Comparison of ENCODE assay signal across 14 cellular contexts in the genomic region with DNA sequence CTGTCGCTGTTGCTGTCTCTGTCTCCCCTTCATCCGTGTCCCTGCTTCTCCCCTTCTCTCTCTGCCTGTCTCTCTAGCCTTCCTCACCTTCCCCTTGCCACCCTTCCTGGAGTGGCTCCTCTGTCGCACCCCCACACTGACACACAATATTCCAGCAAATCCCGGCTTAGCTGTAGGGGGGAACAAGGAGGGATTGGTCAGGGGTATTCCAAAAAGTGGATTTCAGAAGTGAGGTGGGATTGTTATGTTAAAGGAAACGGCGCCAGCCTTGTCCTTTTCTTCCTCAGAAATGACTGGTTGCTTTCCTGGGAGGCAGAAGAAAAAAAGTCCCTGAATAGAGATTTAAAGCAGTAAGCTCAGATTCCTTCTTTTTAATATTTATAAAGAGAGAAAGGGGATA.
DNase-seq lines count a peak whose midpoint lies in the region; ATAC-seq and TF ChIP-seq lines count a peak whose summit lies in the region.
"Had no signal": no experiment of that assay in that cellular context is flagged by ENCODE, and none has a peak within 500 bp of the region (broad histone marks: within the 10 kb centered on the region; RNA-seq: fewer than 3 reads in every experiment).

No MANE protein-coding gene starts in this region.

- H3K4me3 ChIP-seq in HUES6 (ENCODE audit: low read depth, low read length) (peak overlapping the region; percentile 20; the same call in 1 of the 2 replicates), coronary artery (no peak overlapping the region), mesendoderm (ENCODE audit: low read length) (no peak overlapping the region), stomach smooth muscle (ENCODE audit: low read length in 2 of 2) (no peak overlapping the region), SJCRH30 (no peak overlapping the region)

- no peaks in the 10 kb centered on the region for H3K36me3 ChIP-seq in HUES6 (ENCODE audit: control insufficient read depth, insufficient read depth, low read length)
- H3K36me3 ChIP-seq in mesendoderm (ENCODE audit: control insufficient read depth, insufficient read depth, low read length), result no peaks in the 10 kb centered on the region
- H3K36me3 ChIP-seq in stomach smooth muscle (ENCODE audit: control insufficient read depth in 2 of 2, insufficient read depth in 2 of 2, low read length in 2 of 2), result no peaks in the 10 kb centered on the region
- no peaks in the 10 kb centered on the region for H3K36me3 ChIP-seq in SJCRH30

- H3K9me3 ChIP-seq in HUES6 (ENCODE audit: control insufficient read depth, insufficient read depth, low read depth, low read length) (no peaks in the 10 kb centered on the region; the same call in 1 of the 2 replicates), stomach smooth muscle (ENCODE audit: control insufficient read depth in 2 of 2, low read length in 2 of 2) (peaks cover 5% of the 10 kb centered on the region in 2 donors), SJCRH30 (replicated peaks) (peaks cover 5% of the 10 kb centered on the region; the same call in 1 of the 2 replicates)

- no peak overlapping the region for H2AK5ac ChIP-seq in mesendoderm (ENCODE audit: low read length)

- H3K27ac ChIP-seq in HUES6 (ENCODE audit: low read depth, low read length), result no peak overlapping the region
- H3K27ac ChIP-seq in coronary artery, result peak overlapping the region; percentile 23 to 62
- H3K27ac ChIP-seq in mesendoderm (ENCODE audit: low read depth, low read length), result no peak overlapping the region
- peak overlapping the region; percentile 46 for H3K27ac ChIP-seq in stomach smooth muscle (ENCODE audit: low read length)
- no peak overlapping the region for H3K27ac ChIP-seq in SJCRH30
- H3K27ac ChIP-seq: C4-2B had no signal

- no peak overlapping the region for H2BK5ac ChIP-seq in mesendoderm (ENCODE audit: low read length)

- H3K79me2 ChIP-seq in mesendoderm (ENCODE audit: control insufficient read depth, insufficient read depth, low read length), result no peaks in the 10 kb centered on the region

- DNase-seq in coronary artery (ENCODE audit: low spot score), result peak; percentile 33
- DNase-seq in mesendoderm, result no peak
- DNase-seq in A172 (ENCODE audit: low spot score), result no peak
- DNase-seq in SJCRH30, result no peak
- DNase-seq in occipital lobe (lab: John Stamatoyannopoulos, UW), result no peak
- DNase-seq: activated CD4-positive, alpha-beta memory T cell treated with anti-CD3 and anti-CD28 coated beads for 36 hours; glutamatergic neuron; NCI-H2029; NCI-H774; stimulated activated CD4-positive, alpha-beta T cell treated with anti-CD3 and anti-CD28 coated beads, Interleukin-2, amount 100 ng/mL, for 24 hours had no signal

- no peak overlapping the region for H4K5ac ChIP-seq in mesendoderm (ENCODE audit: low read length)

- H3K18ac ChIP-seq in mesendoderm (ENCODE audit: low read length), result no peak overlapping the region

- peaks cover 40% of the 10 kb centered on the region for H3K4me1 ChIP-seq in HUES6 (ENCODE audit: control insufficient read depth, insufficient read depth, low read length)
- H3K4me1 ChIP-seq in mesendoderm (ENCODE audit: control insufficient read depth, low read depth, low read length), result peaks cover 3% of the 10 kb centered on the region
- H3K4me1 ChIP-seq in stomach smooth muscle (ENCODE audit: control insufficient read depth, insufficient read depth, low read length), result peaks cover 24% of the 10 kb centered on the region
- no peaks in the 10 kb centered on the region for H3K4me1 ChIP-seq in SJCRH30

- WGBS in mesendoderm (ENCODE audit: extremely low coverage, insufficient coverage, low lambda C conversion rate), result no CpG with 5 or more reads among the region's 6 CpGs

- H2BK15ac ChIP-seq in mesendoderm (replicated peaks; ENCODE audit: low read depth), result no peak overlapping the region

- H3K4ac ChIP-seq in mesendoderm (ENCODE audit: low read depth, low read length), result no peak overlapping the region

- H3K23ac ChIP-seq in mesendoderm (ENCODE audit: low read length), result no peak overlapping the region

- H3K9ac ChIP-seq in HUES6 (ENCODE audit: low read length), result peak overlapping the region; percentile 38
- no peak overlapping the region for H3K9ac ChIP-seq in mesendoderm (ENCODE audit: low read length)
- H3K9ac ChIP-seq in stomach smooth muscle (ENCODE audit: low read length in 2 of 2), result peak overlapping the region in 1 of 2 donors; percentile 23

- H3K56ac ChIP-seq in mesendoderm (ENCODE audit: low read length), result peak overlapping the region; percentile 44

- no peak overlapping the region for H2BK120ac ChIP-seq in mesendoderm (ENCODE audit: low read depth, low read length)

- TF ChIP-seq CTCF in coronary artery (IDR thresholded peaks at IDR 0.05), result no peak

- H4K8ac ChIP-seq in mesendoderm (ENCODE audit: low read depth, low read length), result no peak overlapping the region

- no peak overlapping the region for H3K4me2 ChIP-seq in mesendoderm (ENCODE audit: low read length)

- ATAC-seq in HG02798 (IDR thresholded peaks at IDR 0.05; ENCODE audit: poor library complexity, unreplicated experiment), result no peak

- H3K27me3 ChIP-seq in HUES6 (ENCODE audit: control insufficient read depth, insufficient read depth, low read length) (peaks cover 5% of the 10 kb centered on the region; the same call in 1 of the 2 replicates), mesendoderm (ENCODE audit: insufficient read depth, low read length, poor library complexity) (no peaks in the 10 kb centered on the region), stomach smooth muscle (ENCODE audit: control insufficient read depth in 1 of 2, insufficient read depth in 2 of 2, low read length in 2 of 2) (no peaks in the 10 kb centered on the region), SJCRH30 (no peaks in the 10 kb centered on the region)

- H3K79me1 ChIP-seq in mesendoderm (ENCODE audit: low read length), result no peaks in the 10 kb centered on the region

Comparison
In these comparisons a context has a peak if more than half of its experiments do, and no peak if none do; other contexts are left out.
1. H3K27ac ChIP-seq: peak in coronary artery (2 of 2) and stomach smooth muscle (single experiment); none in HUES6 (single experiment), mesendoderm (single experiment) and SJCRH30 (single experiment).